Comparison of ENCODE assay signal across 20 cellular contexts in the genomic region with DNA sequence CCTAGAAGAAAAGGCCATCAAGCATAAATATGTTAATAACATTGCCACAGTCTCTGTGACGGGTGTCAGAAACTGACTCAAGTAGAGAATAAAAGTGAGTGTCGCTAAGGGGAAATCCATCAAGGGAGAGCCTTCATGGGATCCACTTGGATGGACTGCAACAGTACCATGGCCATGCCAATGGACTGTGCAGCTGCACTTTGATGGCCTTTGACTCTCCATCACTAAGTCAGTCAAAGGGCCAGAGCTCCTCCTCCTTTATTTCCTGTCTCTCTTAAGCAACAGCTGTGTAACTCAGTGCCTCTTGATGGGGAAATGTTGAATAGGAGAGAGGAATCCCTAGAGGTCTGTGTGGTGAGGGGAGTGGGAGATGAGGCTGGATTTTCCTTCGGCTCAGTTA.
DNase-seq lines count a peak whose midpoint lies in the region; ATAC-seq and TF ChIP-seq lines count a peak whose summit lies in the region.
"Had no signal": no experiment of that assay in that cellular context is flagged by ENCODE, and none has a peak within 500 bp of the region (broad histone marks: within the 10 kb centered on the region; RNA-seq: fewer than 3 reads in every experiment).

No MANE protein-coding gene starts in this region.

- H3K27ac Mint-ChIP-seq in stimulated activated memory B cell treated with anti-CD40 and anti-IgM and Interleukin-4, amounts not matched to agents 10 μg/mL and 1 μg/mL and 100 μg/mL, for 72 hours = peak overlapping the region; percentile 94
- H3K27ac Mint-ChIP-seq: T-helper 2 cell treated with Interferon-gamma antibody and Interleukin-4, amounts not matched to agents 5 μg/mL and 100 μg/mL, for 36 hours had no signal

- H3K4me3 Mint-ChIP-seq in stimulated activated memory B cell treated with anti-CD40 and anti-IgM and Interleukin-4, amounts not matched to agents 10 μg/mL and 1 μg/mL and 100 μg/mL, for 72 hours = peak overlapping the region; percentile 19
- H3K4me3 Mint-ChIP-seq: T-helper 2 cell treated with Interferon-gamma antibody and Interleukin-4, amounts not matched to agents 5 μg/mL and 100 μg/mL, for 36 hours had no signal

- ATAC-seq in GM18858 (IDR thresholded peaks at IDR 0.05; ENCODE audit: unreplicated experiment) (peak; percentile 48), HG02571 (IDR thresholded peaks at IDR 0.05; ENCODE audit: unreplicated experiment) (peak; percentile 49), HG03432 (IDR thresholded peaks at IDR 0.05; ENCODE audit: unreplicated experiment) (peak; percentile 61), GM21423 (IDR thresholded peaks at IDR 0.05; ENCODE audit: unreplicated experiment) (no peak)
- ATAC-seq in stimulated activated memory B cell treated with anti-CD40 and anti-IgM and Interleukin-4, amounts not matched to agents 10 μg/mL and 1 μg/mL and 100 μg/mL, for 72 hours = peak; percentile 86
- ATAC-seq: right lobe of liver had no signal

- H3K9me3 Mint-ChIP-seq in stimulated activated memory B cell treated with anti-CD40 and anti-IgM and Interleukin-4, amounts not matched to agents 10 μg/mL and 1 μg/mL and 100 μg/mL, for 72 hours = no peaks in the 10 kb centered on the region
- H3K9me3 Mint-ChIP-seq: T-helper 2 cell treated with Interferon-gamma antibody and Interleukin-4, amounts not matched to agents 5 μg/mL and 100 μg/mL, for 36 hours had no signal

- H3K4me1 Mint-ChIP-seq in stimulated activated memory B cell treated with anti-CD40 and anti-IgM and Interleukin-4, amounts not matched to agents 10 μg/mL and 1 μg/mL and 100 μg/mL, for 72 hours = peaks cover 38% of the 10 kb centered on the region

- CTCF ChIA-PET in GM10248 (lab: Yijun Ruan, JAX) = interaction anchor here (0.9 to 2.5 kb wide), 5 partner anchors 9 to 28 kb away, joined by 3 to 6 read pairs (median 4); no protein-coding TSS in a partner anchor

- DNase-seq in Kasumi-1 (lab: John Stamatoyannopoulos, UW) (no peak), GM10248 (ENCODE audit: extremely low spot score) (no peak)
- DNase-seq: activated effector memory CD4-positive, alpha-beta T cell treated with Interleukin-2 at 50 U/mL for 16 hours; amygdala; BE2C; DMS 273 treated with DMSO at 0.1 percent for 48 hours; kidney glomerular epithelial cell; NCI-H1930; NCI-H510A treated with DMSO at 0.1 percent for 48 hours; nucleus accumbens; right lobe of liver; SIG-M5; stimulated activated CD4-positive, alpha-beta T cell treated with anti-CD3 and anti-CD28 coated beads, Interleukin-2, amount 100 ng/mL, for 24 hours; tibial artery had no signal

- no peaks in the 10 kb centered on the region for H3K27me3 Mint-ChIP-seq in stimulated activated memory B cell treated with anti-CD40 and anti-IgM and Interleukin-4, amounts not matched to agents 10 μg/mL and 1 μg/mL and 100 μg/mL, for 72 hours

- no peaks in the 10 kb centered on the region for H3K36me3 Mint-ChIP-seq in stimulated activated memory B cell treated with anti-CD40 and anti-IgM and Interleukin-4, amounts not matched to agents 10 μg/mL and 1 μg/mL and 100 μg/mL, for 72 hours

- TF ChIP-seq CTCF in GM10248 (IDR thresholded peaks at IDR 0.05; ENCODE audit: control extremely low read depth, extremely low read depth, low read depth, missing control alignments) = no peak

- POLR2A ChIA-PET in GM10248 (lab: Yijun Ruan, JAX) = no interaction called here
